ENCODE assay signal across 10 cellular contexts in the genomic region with DNA sequence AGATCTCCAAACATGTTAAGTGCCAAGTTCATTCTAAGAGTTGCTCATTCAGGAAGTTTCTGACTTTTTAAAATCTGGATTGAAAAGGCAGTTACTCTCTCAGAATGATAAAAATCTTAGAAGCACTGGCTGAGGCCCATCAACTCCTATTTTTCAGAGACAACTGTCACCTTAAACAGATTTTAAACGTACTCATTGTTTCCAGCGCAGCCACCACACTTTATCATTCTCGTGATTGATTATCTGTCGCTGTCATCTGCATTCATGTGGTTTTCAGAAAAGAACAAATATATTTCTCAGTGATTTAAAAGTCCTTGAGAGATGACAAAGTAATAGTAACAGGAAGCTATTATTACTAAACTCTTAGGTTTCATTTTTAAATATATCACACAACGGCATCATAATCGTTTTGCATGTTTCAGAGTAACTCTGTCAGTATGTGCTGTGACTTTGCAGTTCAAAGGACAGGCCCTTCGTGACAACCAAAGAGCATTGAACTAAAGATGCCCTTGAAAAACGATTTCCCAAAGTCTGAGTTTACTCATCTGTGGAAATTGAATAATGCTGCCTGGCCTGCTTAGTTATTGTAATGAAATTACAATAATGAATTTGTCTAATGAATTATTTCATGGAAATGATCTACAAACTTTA. TPM values are rescaled to one million over a fixed set of nuclear protein-coding genes. Genes with fewer than 3 reads are reported as not detected.
DNase-seq lines count a peak whose midpoint lies in the region; ATAC-seq and TF ChIP-seq lines count a peak whose summit lies in the region.
"Had no signal": no experiment of that assay in that cellular context is flagged by ENCODE, and none has a peak within 500 bp of the region (broad histone marks: within the 10 kb centered on the region; RNA-seq: fewer than 3 reads in every experiment).

No MANE protein-coding gene starts in this region.

- no peaks in the 10 kb centered on the region for H3K4me1 ChIP-seq in CD8-positive, alpha-beta T cell (ENCODE audit: insufficient read depth, low read length)

- no peak for TF ChIP-seq CTCF in CD8-positive, alpha-beta T cell (IDR thresholded peaks at IDR 0.05)

- POLR2A ChIA-PET in CD8-positive, alpha-beta T cell (lab: Charles Lee) = no interaction called here

- CTCF ChIA-PET in CD8-positive, alpha-beta T cell (lab: Charles Lee) = no interaction called here

- H3K4me1 Mint-ChIP-seq in CD8-positive, alpha-beta T cell (ENCODE audit: low read depth) = no peaks in the 10 kb centered on the region

- no peaks in the 10 kb centered on the region for H3K36me3 Mint-ChIP-seq in CD8-positive, alpha-beta T cell
- H3K36me3 Mint-ChIP-seq: memory B cell had no signal

- peaks cover 16% of the 10 kb centered on the region for H3K27me3 Mint-ChIP-seq in CD8-positive, alpha-beta T cell (ENCODE audit: low read depth)

- peak; percentile 35 for DNase-seq in stimulated activated naive CD4-positive, alpha-beta T cell treated with Interleukin-2 at 50 U/mL for 16 hours (lab: John Stamatoyannopoulos, UW)
- no peak for DNase-seq in stimulated activated naive CD4-positive, alpha-beta T cell (lab: John Stamatoyannopoulos, UW)
- DNase-seq in putamen (ENCODE audit: low spot score) (no peak), SW 1271 (lab: John Stamatoyannopoulos, UW) (no peak), glomerular visceral epithelial cell (ENCODE audit: extremely low spot score) (no peak)
- DNase-seq in CD8-positive, alpha-beta T cell = no peak
- DNase-seq: activated CD8-positive, alpha-beta memory T cell treated with anti-CD3 and anti-CD28 coated beads, Interleukin-2, amount 50 U/mL, for 48 hours had no signal

- no peaks in the 10 kb centered on the region for H3K9me3 Mint-ChIP-seq in CD8-positive, alpha-beta T cell
- H3K9me3 Mint-ChIP-seq: memory B cell had no signal

- H3K4me3 Mint-ChIP-seq in CD8-positive, alpha-beta T cell = no peak overlapping the region
- H3K4me3 Mint-ChIP-seq: memory B cell had no signal

- H3K27ac Mint-ChIP-seq in CD8-positive, alpha-beta T cell = no peak overlapping the region
- H3K27ac Mint-ChIP-seq: memory B cell had no signal

- H3K36me3 ChIP-seq in KOPT-K1 (ENCODE audit: insufficient read depth, low read length) = no peaks in the 10 kb centered on the region
- no peaks in the 10 kb centered on the region for H3K36me3 ChIP-seq in CD8-positive, alpha-beta T cell (ENCODE audit: insufficient read depth, low read length)

- peak overlapping the region; percentile 89 for H3K27ac ChIP-seq in KOPT-K1 (ENCODE audit: low read depth, low read length, poor library complexity, severe bottlenecking)
- H3K27ac ChIP-seq in CD8-positive, alpha-beta T cell (ENCODE audit: low read depth, low read length) = no peak overlapping the region

- no peaks in the 10 kb centered on the region for H3K27me3 ChIP-seq in CD8-positive, alpha-beta T cell (ENCODE audit: insufficient read depth, low read length)

- no peak overlapping the region for H3K4me3 ChIP-seq in CD8-positive, alpha-beta T cell (ENCODE audit: low read depth, low read length)

- intact Hi-C loops in CD8-positive, alpha-beta T cell (cut with DNase I, micrococcal nuclease) = no loop called here

- H3K9me3 ChIP-seq in KOPT-K1 (ENCODE audit: insufficient read depth, low read length, poor library complexity, severe bottlenecking) = peaks cover 8% of the 10 kb centered on the region
- no peaks in the 10 kb centered on the region for H3K9me3 ChIP-seq in CD8-positive, alpha-beta T cell (ENCODE audit: low read length)

- peak; percentile 59 for ATAC-seq in HG02623 (IDR thresholded peaks at IDR 0.05; ENCODE audit: unreplicated experiment)
- no peak for ATAC-seq in CD8-positive, alpha-beta T cell

RNA-seq across cellular contexts. Expression of a gene that starts 14.9 kb away (rescaled TPM):
- not detected for total RNA-seq in CD8-positive, alpha-beta T cell
